In the genomic region with DNA sequence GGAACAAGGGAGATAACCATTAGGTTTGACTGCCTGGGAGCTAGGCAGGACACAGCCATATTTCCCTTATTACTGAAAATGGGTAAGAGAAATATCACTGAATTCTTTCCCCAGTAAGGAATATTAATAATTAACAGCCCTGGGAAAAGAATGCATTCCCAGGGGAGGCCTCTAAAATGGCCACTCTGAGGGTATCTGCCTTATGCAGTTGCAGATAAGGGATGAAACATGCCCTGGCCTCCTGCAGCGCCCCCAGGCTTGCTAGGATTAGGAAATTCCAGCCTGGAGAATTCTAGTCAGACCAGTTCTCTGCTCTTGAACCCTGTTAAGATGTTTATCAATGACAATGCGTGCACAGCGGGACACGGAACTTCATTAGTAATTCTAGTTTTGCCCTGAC, we compare ENCODE assay signal across 5 cellular contexts. TPM values are rescaled to one million over a fixed set of nuclear protein-coding genes. Genes with fewer than 3 reads are reported as not detected.
"Had no signal": no experiment of that assay in that cellular context is flagged by ENCODE, and none has a peak within 500 bp of the region (broad histone marks: within the 10 kb centered on the region; RNA-seq: fewer than 3 reads in every experiment).

No MANE protein-coding gene starts in this region.

RNA-seq across cellular contexts. Expression of a gene that starts 52.8 kb away (rescaled TPM):
- total RNA-seq: HT-29, HT1080, IMR-90, K562 had no signal
- polyA plus RNA-seq: IgD-negative memory B cell, IMR-90, K562 had no signal
